In genomic region chr3:149839874-149840273, GRCh38 we compare ENCODE assay signal across 16 cellular contexts. TPM values are rescaled to one million over a fixed set of nuclear protein-coding genes. Genes with fewer than 3 reads are reported as not detected.
DNase-seq lines count a peak whose midpoint lies in the region; ATAC-seq and TF ChIP-seq lines count a peak whose summit lies in the region.
"Had no signal": no experiment of that assay in that cellular context is flagged by ENCODE, and none has a peak within 500 bp of the region (broad histone marks: within the 10 kb centered on the region; RNA-seq: fewer than 3 reads in every experiment).

No MANE protein-coding gene starts in this region.

- POLR2A ChIA-PET in IMR-90 (lab: Charles Lee; ENCODE audit: unreplicated experiment), result no interaction called here

- no peak overlapping the region for H4K5ac ChIP-seq in IMR-90 (ENCODE audit: low read depth, low read length)

- no peak overlapping the region for H3K27ac ChIP-seq in IMR-90 (ENCODE audit: insufficient read depth, low read length)
- H3K27ac ChIP-seq in GM23248, result no peak overlapping the region
- H3K27ac ChIP-seq: HL-60 had no signal

- H3K23ac ChIP-seq in IMR-90 (ENCODE audit: low read depth, low read length), result no peak overlapping the region

- no peak overlapping the region for H3K4ac ChIP-seq in IMR-90 (ENCODE audit: low read depth, low read length)

- H3K36me3 ChIP-seq in IMR-90 (ENCODE audit: control insufficient read depth, insufficient read depth, low read length) (no peaks in the 10 kb centered on the region), GM23248 (ENCODE audit: low read depth) (no peaks in the 10 kb centered on the region)
- H3K36me3 ChIP-seq: BE2C, HAP-1 had no signal

- H3K9me1 ChIP-seq in IMR-90 (ENCODE audit: insufficient read depth, low read length), result no peaks in the 10 kb centered on the region

- no peak for DNase-seq in IMR-90
- DNase-seq in MV-4-11 (lab: John Stamatoyannopoulos, UW), result peak; percentile 71
- peak; percentile 61 for DNase-seq in epithelial cell of esophagus (ENCODE audit: low read depth)
- no peak for DNase-seq in natural killer cell
- no peak for DNase-seq in GM23248
- DNase-seq: BE2C; CD8-positive, alpha-beta T cell; DMS79; NCI-H1092; NCI-H2081 treated with DMSO at 0.1 percent for 48 hours; NCI-H510A treated with DMSO at 0.1 percent for 48 hours had no signal

- H2BK15ac ChIP-seq in IMR-90 (ENCODE audit: low read depth, low read length), result no peak overlapping the region

- H3K36me3 Mint-ChIP-seq in natural killer cell, result peaks cover under 1% of the 10 kb centered on the region

- no peak overlapping the region for H2BK20ac ChIP-seq in IMR-90 (ENCODE audit: low read depth, low read length)

- peaks cover 56 to 67% of the 10 kb centered on the region in 2 donors for H3K4me1 Mint-ChIP-seq in natural killer cell

- H3F3A ChIP-seq in GM23248 (ENCODE audit: insufficient read depth), result no peaks in the 10 kb centered on the region

- no TSS peak for BruUV-seq in IMR-90 (replicated peaks; lab: Mats Ljungman, UMichigan)

- no peak for TF ChIP-seq RAD21 in IMR-90 (IDR thresholded peaks at IDR 0.05; ENCODE audit: low read length)

- no peak overlapping the region for H3K4me3 Mint-ChIP-seq in natural killer cell
- H3K4me3 Mint-ChIP-seq: CD8-positive, alpha-beta T cell had no signal

- H2AK9ac ChIP-seq in IMR-90 (replicated peaks; ENCODE audit: low read depth, low read length, poor library complexity), result no peak overlapping the region

- in situ Hi-C loops in IMR-90 (cut with MboI; ENCODE audit: low sequenced_read_pairs), result no loop called here
- in situ Hi-C loops in GM23248 (cut with MboI), result no loop called here

- no peak overlapping the region for H3K4me2 ChIP-seq in IMR-90 (ENCODE audit: low read depth, low read length)
- no peak overlapping the region for H3K4me2 ChIP-seq in GM23248 (ENCODE audit: unreplicated experiment)

- H4K20me1 ChIP-seq in IMR-90 (ENCODE audit: insufficient read depth, low read length), result peaks cover 6% of the 10 kb centered on the region; the same call in 1 of the 2 replicates
- no peaks in the 10 kb centered on the region for H4K20me1 ChIP-seq in GM23248 (ENCODE audit: insufficient read depth)

- H3K14ac ChIP-seq in IMR-90 (replicated peaks; ENCODE audit: low read depth, low read length), result no peak overlapping the region

- WGBS in IMR-90 (ENCODE audit: extremely low coverage in 2 of 2, insufficient read length in 1 of 2), 2 experiments, result no CpG with 5 or more reads among the region's 3 CpGs
- 93 to 96% methylated on average over 3 of the region's 3 CpGs for WGBS in GM23248 (ENCODE audit: low coverage in 1 of 2, low lambda C conversion rate in 2 of 2, missing lambda C conversion rate in 2 of 2), 2 experiments

- H3K9ac ChIP-seq in IMR-90 (ENCODE audit: low read depth, low read length), result no peak overlapping the region
- H3K9ac ChIP-seq in GM23248, result no peak overlapping the region

- no peak overlapping the region for H3K18ac ChIP-seq in IMR-90 (ENCODE audit: low read depth, low read length)

- H3K56ac ChIP-seq in IMR-90 (ENCODE audit: extremely low read depth, insufficient read depth, low read length), result no peak overlapping the region

- no peaks in the 10 kb centered on the region for H3K9me2 ChIP-seq in GM23248 (ENCODE audit: insufficient read depth)

- no peak for TF ChIP-seq POLR2A in IMR-90 (IDR thresholded peaks at IDR 0.05; ENCODE audit: low read depth, low read length)

- H3K27me3 ChIP-seq in IMR-90 (ENCODE audit: control insufficient read depth, insufficient read depth, low read length) (no peaks in the 10 kb centered on the region), GM23248 (replicated peaks; ENCODE audit: insufficient read depth) (no peaks in the 10 kb centered on the region)
- H3K27me3 ChIP-seq: BE2C had no signal

- no peak overlapping the region for H2BK120ac ChIP-seq in IMR-90 (ENCODE audit: low read depth, low read length)

- no peak overlapping the region for H2AK5ac ChIP-seq in IMR-90 (ENCODE audit: low read depth, low read length)

- no peak overlapping the region for H4K8ac ChIP-seq in IMR-90 (ENCODE audit: low read depth in 2 of 2, low read length in 2 of 2)

- TF ChIP-seq CTCF in IMR-90 (conservative IDR thresholded peaks at IDR 0.05; ENCODE audit: low read depth, low read length) (no peak), epithelial cell of esophagus (IDR thresholded peaks at IDR 0.05; ENCODE audit: insufficient read depth, low read depth, low read length, missing control alignments) (no peak), natural killer cell (IDR thresholded peaks at IDR 0.05) (no peak)

- H3K27me3 Mint-ChIP-seq in natural killer cell (ENCODE audit: low read depth in 2 of 2), result no peaks in the 10 kb centered on the region

- H3K9me3 ChIP-seq in IMR-90 (ENCODE audit: control insufficient read depth, insufficient read depth, low read length) (peaks cover 8% of the 10 kb centered on the region; the same call in 1 of the 2 replicates), GM23248 (ENCODE audit: low read depth) (no peaks in the 10 kb centered on the region)

- peak overlapping the region; percentile 73 to 80 for H3K27ac Mint-ChIP-seq in natural killer cell
- H3K27ac Mint-ChIP-seq: CD8-positive, alpha-beta T cell had no signal

- H3K79me2 ChIP-seq in GM23248 (ENCODE audit: insufficient read depth), result peaks cover 83% of the 10 kb centered on the region

- H4K91ac ChIP-seq in IMR-90 (ENCODE audit: insufficient read depth, low read depth, low read length), result no peak overlapping the region

- H3K79me1 ChIP-seq in IMR-90 (ENCODE audit: low read depth in 1 of 2, low read length in 2 of 2), result peaks cover 15 to 26% of the 10 kb centered on the region in 2 experiments

- peaks cover 0 to under 1% of the 10 kb centered on the region in 2 donors for H3K9me3 Mint-ChIP-seq in natural killer cell

- intact Hi-C loops in IMR-90 (cut with micrococcal nuclease), result no loop called here
- intact Hi-C loops in natural killer cell (cut with micrococcal nuclease), result no loop called here

- ATAC-seq in IMR-90 (ENCODE audit: low read depth) (no peak), natural killer cell (peak in 1 of 3 donors; percentile 30), GM18861 (IDR thresholded peaks at IDR 0.05; ENCODE audit: unreplicated experiment) (no peak), HG03521 (IDR thresholded peaks at IDR 0.05; ENCODE audit: unreplicated experiment) (no peak)
- ATAC-seq: CD8-positive, alpha-beta T cell had no signal

- no peak overlapping the region for H3K4me3 ChIP-seq in IMR-90 (ENCODE audit: insufficient read depth, low read depth, low read length)
- H3K4me3 ChIP-seq in epithelial cell of esophagus (ENCODE audit: low read length), result no peak overlapping the region
- no peak overlapping the region for H3K4me3 ChIP-seq in GM23248
- H3K4me3 ChIP-seq: HAP-1 had no signal

- no peaks in the 10 kb centered on the region for H3K4me1 ChIP-seq in IMR-90 (ENCODE audit: control insufficient read depth, insufficient read depth, low read length)
- 0 out of 2 replicates have a peak, but pooled peaks cover 5% of the 10 kb centered on the region for H3K4me1 ChIP-seq in GM23248 (ENCODE audit: insufficient read depth)
- H3K4me1 ChIP-seq: BE2C, HAP-1 had no signal

- dilution Hi-C loops in IMR-90 (cut with HindIII; ENCODE audit: low sequenced_read_pairs, unreplicated experiment), result no loop called here

- CTCF ChIA-PET in IMR-90 (lab: Yijun Ruan, JAX), result no interaction called here

- H2AFZ ChIP-seq in IMR-90 (replicated peaks; ENCODE audit: low read length, poor library complexity) (no peak overlapping the region), GM23248 (no peak overlapping the region)

- no peak overlapping the region for H2BK5ac ChIP-seq in IMR-90 (ENCODE audit: low read depth, low read length, poor library complexity, severe bottlenecking)

TF ChIP-seq in IMR-90, 13 proteins besides CTCF, POLR2A, EP300 and RAD21:
- TF ChIP-seq FOS (IDR thresholded peaks at IDR 0.05; ENCODE audit: low read depth, low read length) (no peak), CEBPB (IDR thresholded peaks at IDR 0.05; ENCODE audit: low read depth, low read length) (peak; percentile 39)

RNA-seq across cellular contexts. Expression of gene RNF13, which starts 26.9 kb away (rescaled TPM):
- total RNA-seq in IMR-90 (2012; rRNA removed), result 29.8 and 39.2 TPM in 2 replicates
- 9.3 and 12.8 TPM in 2 replicates for polyA plus RNA-seq in IMR-90 (2012; rRNA removed)
- polyA plus RNA-seq in IMR-90 (2012; cell fraction: cytosol; rRNA removed), result 3.6 and 7.2 TPM in 2 replicates
- 1.4 and 16.5 TPM in 2 replicates for polyA plus RNA-seq in IMR-90 (2012; cell fraction: nucleus; rRNA removed; ENCODE audit: low replicate concordance)
- total RNA-seq in natural killer cell, result 10 to 100 TPM; 57.4 to 69.7 (median 66.6) TPM
- total RNA-seq in GM23248 (2014; rRNA removed; shearing (Covaris generic)), result 48.7 and 65.4 TPM in 2 replicates
- 100.0 and 103 TPM in 2 replicates for polyA plus RNA-seq in GM23248 (2016; fragmentation: Nextera tagmentation; extraction: Ambion mirVana)

RNA-seq across cellular contexts. Expression of gene ANKUB1, which starts 47.5 kb away (rescaled TPM):
- total RNA-seq in IMR-90 (2012; rRNA removed) (not detected in 2 replicates), natural killer cell (not detected)
- polyA plus RNA-seq in IMR-90 (2012; rRNA removed) (not detected in 2 replicates), GM23248 (2016; fragmentation: Nextera tagmentation; extraction: Ambion mirVana) (not detected in 2 replicates)
- polyA plus RNA-seq in IMR-90 (2012; cell fraction: cytosol; rRNA removed), result not detected in 2 replicates
- polyA plus RNA-seq in IMR-90 (2012; cell fraction: nucleus; rRNA removed; ENCODE audit: low replicate concordance), result not detected in 2 replicates
- total RNA-seq in GM23248 (2014; rRNA removed; shearing (Covaris generic)), result not detected in 2 replicates
- total RNA-seq: CD8-positive, alpha-beta T cell; G401 had no signal

Comparison
In these comparisons a context has a peak if more than half of its experiments do, and no peak if none do; other contexts are left out.
1. DNase-seq: peak in MV-4-11 (single experiment) and epithelial cell of esophagus (single experiment); none in IMR-90 (single experiment), natural killer cell (single experiment) and GM23248 (single experiment).